Comparison of ENCODE assay signal across 1 cellular context in genomic region chr3:188295876-188296275, GRCh38.
TF ChIP-seq lines count a peak whose summit lies in the region.

No MANE protein-coding gene starts in this region.

TF ChIP-seq in IMR-90, 13 proteins besides CTCF, POLR2A, EP300 and RAD21 (continued from another document):
- TF ChIP-seq ELK1 (IDR thresholded peaks at IDR 0.05; ENCODE audit: borderline replicate concordance, low read depth, low read length) (no peak), MAZ (IDR thresholded peaks at IDR 0.05; ENCODE audit: borderline replicate concordance, low read depth, low read length) (no peak), MAFK (IDR thresholded peaks at IDR 0.05; ENCODE audit: low read depth, low read length) (no peak), NFE2L2 (IDR thresholded peaks at IDR 0.05; ENCODE audit: low read depth, low read length) (no peak), FOS (IDR thresholded peaks at IDR 0.05; ENCODE audit: low read depth, low read length) (no peak), CEBPB (IDR thresholded peaks at IDR 0.05; ENCODE audit: low read depth, low read length) (no peak), MXI1 (IDR thresholded peaks at IDR 0.05; ENCODE audit: borderline replicate concordance, low read depth, low read length) (no peak)
